Comparison of ENCODE assay signal across 26 cellular contexts in the genomic region with DNA sequence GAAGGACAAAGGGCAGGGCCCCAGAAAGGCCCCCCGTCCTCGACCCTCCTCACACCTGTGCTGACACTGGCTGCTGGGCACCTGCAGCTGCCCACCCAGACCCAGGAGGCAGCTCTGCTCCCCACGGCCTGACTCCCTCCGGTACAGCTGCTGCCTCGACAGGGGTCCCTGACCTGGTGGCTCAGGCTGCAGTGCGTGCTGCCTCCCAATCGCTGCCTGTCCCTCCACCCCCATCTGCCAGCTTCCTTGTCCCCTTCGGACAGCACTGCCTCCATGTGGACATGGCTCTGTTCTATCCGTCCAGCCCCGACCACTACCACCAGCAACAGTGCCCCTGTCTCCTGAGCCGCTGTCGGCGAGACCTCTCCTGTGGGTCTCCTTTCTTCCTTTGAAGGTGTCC. TPM values are rescaled to one million over a fixed set of nuclear protein-coding genes. Genes with fewer than 3 reads are reported as not detected.
"Had no signal": no experiment of that assay in that cellular context is flagged by ENCODE, and none has a peak within 500 bp of the region (broad histone marks: within the 10 kb centered on the region; RNA-seq: fewer than 3 reads in every experiment).

No MANE protein-coding gene starts in this region.

- H3K27me3 ChIP-seq: dorsolateral prefrontal cortex, sigmoid colon, upper lobe of left lung, uterus had no signal

- H3K27ac ChIP-seq: coronary artery, dorsolateral prefrontal cortex, heart right ventricle, sigmoid colon, skin epidermis, upper lobe of left lung, uterus had no signal

- H3K36me3 ChIP-seq: uterus had no signal

- H3K4me3 ChIP-seq: coronary artery, dorsolateral prefrontal cortex, heart right ventricle, sigmoid colon, skin epidermis, upper lobe of left lung, uterus had no signal

- H3K27me3 Mint-ChIP-seq: naive B cell; stimulated activated naive B cell treated with anti-CD40 and anti-IgM and Interleukin-4, amounts not matched to agents 10 μg/mL and 1 μg/mL and 100 μg/mL, for 72 hours; stimulated activated naive CD8-positive, alpha-beta T cell treated with anti-CD3 and anti-CD28 coated beads, Interleukin-15, amount 100 ng/mL, for 72 hours had no signal

- H3K4me3 Mint-ChIP-seq: stimulated activated naive B cell treated with anti-CD40 and anti-IgM and Interleukin-4, amounts not matched to agents 10 μg/mL and 1 μg/mL and 100 μg/mL, for 72 hours; stimulated activated naive CD8-positive, alpha-beta T cell treated with anti-CD3 and anti-CD28 coated beads, Interleukin-15, amount 100 ng/mL, for 72 hours had no signal

- H3K9me3 ChIP-seq: heart right ventricle, sigmoid colon, upper lobe of left lung, uterus had no signal

- H3K27ac Mint-ChIP-seq: nephron; stimulated activated naive B cell treated with anti-CD40 and anti-IgM and Interleukin-4, amounts not matched to agents 10 μg/mL and 1 μg/mL and 100 μg/mL, for 72 hours; stimulated activated naive CD8-positive, alpha-beta T cell treated with anti-CD3 and anti-CD28 coated beads, Interleukin-15, amount 100 ng/mL, for 72 hours had no signal

- FAIRE-seq: frontal cortex, islet of Langerhans had no signal

- H3K9me3 Mint-ChIP-seq: naive B cell; nephron; stimulated activated naive B cell treated with anti-CD40 and anti-IgM and Interleukin-4, amounts not matched to agents 10 μg/mL and 1 μg/mL and 100 μg/mL, for 72 hours; stimulated activated naive CD8-positive, alpha-beta T cell treated with anti-CD3 and anti-CD28 coated beads, Interleukin-15, amount 100 ng/mL, for 72 hours had no signal

- ATAC-seq: esophagus mucosa; heart right ventricle; stimulated activated naive B cell treated with anti-CD40 and anti-IgM and Interleukin-4, amounts not matched to agents 10 μg/mL and 1 μg/mL and 100 μg/mL, for 72 hours; stimulated activated naive CD8-positive, alpha-beta T cell treated with anti-CD3 and anti-CD28 coated beads, Interleukin-15, amount 100 ng/mL, for 72 hours had no signal

- DNase-seq: dorsolateral prefrontal cortex; effector CD8-positive, alpha-beta T cell; heart right ventricle; hypothalamus; kidney glomerular epithelial cell; mesendoderm; naive B cell; posterior cingulate gyrus; sigmoid colon; stimulated activated CD4-positive, alpha-beta T cell treated with anti-CD3 and anti-CD28 coated beads, Interleukin-2, amount 100 ng/mL, for 24 hours; stimulated activated CD4-positive, alpha-beta T cell treated with anti-CD3 and anti-CD28 coated beads, Interleukin-4, amount 100 ng/mL, for 4 hours; stimulated activated naive B cell treated with anti-CD40 and anti-IgM and Interleukin-4, amounts not matched to agents 10 μg/mL and 1 μg/mL and 100 μg/mL, for 72 hours; stimulated activated naive CD8-positive, alpha-beta T cell treated with anti-CD3 and anti-CD28 coated beads, Interleukin-15, amount 100 ng/mL, for 72 hours; uterus had no signal

RNA-seq across cellular contexts. Expression of a gene that starts 11.4 kb away (rescaled TPM):
- total RNA-seq: frontal cortex, sigmoid colon had no signal

RNA-seq across cellular contexts. Expression of a gene that starts 27.0 kb away (rescaled TPM):
- total RNA-seq: esophagus mucosa, frontal cortex, glomerular endothelial cell, lung microvascular endothelial cell, osteocyte, pulmonary artery endothelial cell had no signal

RNA-seq across cellular contexts. Expression of a gene that starts 31.2 kb away (rescaled TPM):
- total RNA-seq: lung microvascular endothelial cell, subcutaneous adipose tissue had no signal
